Comparison of ENCODE assay signal across 12 cellular contexts in genomic region chr15:93035092-93035915, GRCh38. TPM values are rescaled to one million over a fixed set of nuclear protein-coding genes. Genes with fewer than 3 reads are reported as not detected.
A peak's percentile ranks its signal among the peaks of the same experiment; 100 is the strongest.
DNase-seq lines count a peak whose midpoint lies in the region; ATAC-seq and TF ChIP-seq lines count a peak whose summit lies in the region.
"Had no signal": no experiment of that assay in that cellular context is flagged by ENCODE, and none has a peak within 500 bp of the region (broad histone marks: within the 10 kb centered on the region; RNA-seq: fewer than 3 reads in every experiment).

No MANE protein-coding gene starts in this region.

- TF ChIP-seq CTCF in Panc1 (IDR thresholded peaks at IDR 0.05) (no peak), neural crest cell (conservative IDR thresholded peaks at IDR 0.05) (no peak)

- no peaks in the 10 kb centered on the region for H3K9me3 ChIP-seq in Panc1 (ENCODE audit: control insufficient read depth, insufficient read depth, low read depth, low read length)

- CTCF ChIA-PET in Panc1 (lab: Charles Lee) = interaction anchor here (0.8 to 0.9 kb wide), 2 partner anchors 15 to 1085 kb away, joined by 3 to 4 read pairs; no protein-coding TSS in a partner anchor

- POLR2A ChIA-PET in Panc1 (lab: Charles Lee) = no interaction called here

- intact Hi-C loops in Panc1 (cut with micrococcal nuclease; ENCODE audit: unreplicated experiment) = loop anchor here (10.0 kb wide), 2 partner anchors 949 to 1289 kb away; no protein-coding TSS in a partner anchor

- peaks cover 63% of the 10 kb centered on the region for H3K4me1 Mint-ChIP-seq in neural crest cell

- peaks cover 2% of the 10 kb centered on the region for H3K9me3 Mint-ChIP-seq in neural crest cell
- H3K9me3 Mint-ChIP-seq: naive thymus-derived CD8-positive, alpha-beta T cell had no signal

- BruUV-seq in Panc1 (replicated peaks; lab: Mats Ljungman, UMichigan) = no TSS peak

- peaks cover 4% of the 10 kb centered on the region; the same call in 1 of the 2 replicates for H3K4me1 ChIP-seq in Panc1 (ENCODE audit: control insufficient read depth, insufficient read depth, low read length)

- peak overlapping the region; percentile 84 for H3K4me3 Mint-ChIP-seq in neural crest cell

- peaks cover 27% of the 10 kb centered on the region for H3K36me3 Mint-ChIP-seq in neural crest cell (ENCODE audit: low read depth)
- H3K36me3 Mint-ChIP-seq: CD4-positive, CD25-positive, alpha-beta regulatory T cell; naive thymus-derived CD8-positive, alpha-beta T cell had no signal

- no peak overlapping the region for H3K4me3 ChIP-seq in Panc1 (ENCODE audit: low read depth in 2 of 2, low read length in 2 of 2)
- H3K4me3 ChIP-seq: smooth muscle cell had no signal

- peaks cover 50% of the 10 kb centered on the region for H3K27me3 Mint-ChIP-seq in neural crest cell (ENCODE audit: low read depth)

- no peak overlapping the region for H3K27ac ChIP-seq in Panc1 (ENCODE audit: low read length)

- ATAC-seq in GM18502 (IDR thresholded peaks at IDR 0.05; ENCODE audit: poor library complexity, unreplicated experiment) (peak; percentile 25), GM21786 (IDR thresholded peaks at IDR 0.05; ENCODE audit: unreplicated experiment) (peak; percentile 11), Panc1 (peak; percentile 31), HG03571 (IDR thresholded peaks at IDR 0.05; ENCODE audit: unreplicated experiment) (no peak)

- peak overlapping the region; percentile 62 for H3K27ac Mint-ChIP-seq in neural crest cell (ENCODE audit: unreplicated experiment)

- no peaks in the 10 kb centered on the region for H3K36me3 ChIP-seq in Panc1 (ENCODE audit: control insufficient read depth, insufficient read depth, low read length)

- in situ Hi-C loops in Panc1 (cut with HindIII; ENCODE audit: low pct_unique_long_range_greater_than_20kb, low sequenced_read_pairs) = no loop called here

- DNase-seq in Panc1 (ENCODE audit: low read depth, low spot score) (no peak), neural crest cell (ENCODE audit: low read depth, low spot score) (no peak), HuH-7 (ENCODE audit: low spot score) (no peak), SK-N-DZ (ENCODE audit: low spot score) (no peak)
- no peak for DNase-seq in stimulated activated CD4-positive, alpha-beta T cell treated with anti-CD3 and anti-CD28 coated beads, Interleukin-4, amount 100 ng/mL, for 24 hours
- DNase-seq: NCI-H187 had no signal

- H3K27me3 ChIP-seq in Panc1 (ENCODE audit: control insufficient read depth, insufficient read depth, low read length) = no peaks in the 10 kb centered on the region

RNA-seq across cellular contexts. Expression of gene RGMA, which starts 53.7 kb away (rescaled TPM):
- total RNA-seq in Panc1 (2021; ENCODE audit: unreplicated experiment) = 0.62 TPM
- polyA plus RNA-seq in Panc1 (2012; ENCODE audit: insufficient read length) = 0.07 TPM
- total RNA-seq in neural crest cell = 187 and 205 TPM in 2 replicates
- polyA plus RNA-seq in SK-N-DZ (2014; cell fraction: cytosol; rRNA removed) = 0.14 TPM in 1 of 2 replicates, not detected in the other
- 0.79 TPM in 1 of 2 replicates, not detected in the other for polyA plus RNA-seq in SK-N-DZ (2014; cell fraction: nucleus; rRNA removed)
- total RNA-seq: naive thymus-derived CD8-positive, alpha-beta T cell had no signal
- polyA plus RNA-seq: CD4-positive, CD25-positive, alpha-beta regulatory T cell; naive thymus-derived CD8-positive, alpha-beta T cell had no signal

Comparison
In these comparisons a context has a peak if more than half of its experiments do, and no peak if none do; other contexts are left out.
1. RNA of gene RGMA, which starts 53.7 kb away (total RNA-seq): 187 to 205 TPM in neural crest cell; 0.62 TPM in Panc1 (single experiment); every median in the first group is over 100 times any median in the second.